ENCODE assay signal across 15 cellular contexts in the genomic region with DNA sequence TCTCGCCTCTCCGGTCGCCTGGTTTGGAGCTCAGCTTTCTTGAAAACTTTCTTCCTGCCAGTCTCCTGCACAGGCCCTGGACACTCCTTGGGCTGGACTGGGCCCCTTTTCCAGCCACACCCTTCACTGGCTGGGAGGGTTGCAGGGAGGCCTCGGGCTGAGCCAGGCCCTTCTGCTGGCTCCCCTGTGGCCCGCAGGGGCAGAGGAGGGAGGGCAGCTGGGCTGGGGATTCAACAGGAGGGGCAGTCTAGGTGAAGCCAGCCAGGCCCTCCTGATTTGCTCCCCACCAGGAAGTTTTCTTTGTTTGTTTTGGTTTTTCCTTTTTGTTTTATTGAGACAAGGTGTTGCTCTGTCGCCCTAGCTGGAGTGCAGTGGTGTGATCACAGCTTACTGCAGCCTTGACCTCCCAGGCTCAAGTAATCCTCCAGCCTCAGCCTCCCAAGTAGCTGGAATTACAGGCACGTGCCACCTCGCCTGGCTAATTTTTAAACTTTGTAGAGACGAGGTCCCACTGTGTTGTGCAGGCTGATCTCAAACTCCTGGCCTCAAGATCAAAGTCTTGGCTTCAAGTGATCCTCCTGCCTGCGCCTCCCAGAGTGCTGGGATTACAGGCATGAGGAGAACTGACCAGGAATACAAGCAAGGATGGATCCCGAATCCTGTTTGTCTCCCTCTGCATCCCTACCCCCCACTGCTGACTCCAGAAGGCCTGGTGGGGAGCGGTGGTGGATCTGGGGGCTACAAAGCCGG. TPM values are rescaled to one million over a fixed set of nuclear protein-coding genes. Genes with fewer than 3 reads are reported as not detected.
"Had no signal": no experiment of that assay in that cellular context is flagged by ENCODE, and none has a peak within 500 bp of the region (broad histone marks: within the 10 kb centered on the region; RNA-seq: fewer than 3 reads in every experiment).

No MANE protein-coding gene starts in this region.

- ATAC-seq: body of pancreas; effector memory CD8-positive, alpha-beta T cell; gastroesophageal sphincter; right cardiac atrium; stimulated activated effector memory CD8-positive, alpha-beta T cell treated with anti-CD3 and anti-CD28 coated beads, Interleukin-12 subunit alpha, Interleukin-12 subunit beta, amount 100 ng/mL, for 72 hours had no signal

- H3K4me3 ChIP-seq: adrenal gland, body of pancreas, gastroesophageal sphincter had no signal

- H3K27ac ChIP-seq: body of pancreas, epithelial cell of prostate, gastroesophageal sphincter, neutrophil had no signal

- H3K4me1 ChIP-seq: adrenal gland, gastroesophageal sphincter had no signal

- FAIRE-seq: kidney had no signal

- DNase-seq: activated naive CD4-positive, alpha-beta T cell treated with anti-CD3 and anti-CD28 coated beads, Interleukin-2, amount 50 U/mL, for 16 hours; adrenal gland; body of pancreas; effector memory CD8-positive, alpha-beta T cell; kidney; naive B cell; right cardiac atrium; T-helper 2 cell; trophoblast cell had no signal

- H3K9me3 ChIP-seq: adrenal gland, body of pancreas, gastroesophageal sphincter, neutrophil had no signal

- H3K36me3 ChIP-seq: adrenal gland, gastroesophageal sphincter, neutrophil had no signal

- H3K27me3 ChIP-seq: body of pancreas had no signal

RNA-seq across cellular contexts. Expression of a gene that starts 23.5 kb away (rescaled TPM):
- total RNA-seq: activated T-helper 2 cell treated with anti-CD3 and anti-CD28 coated beads, Interferon-gamma antibody, Interleukin-2, Interleukin-4, amounts not matched to agents 10 μg/mL and 5 μg/mL and 100 μg/mL, durations not matched to agents 14 hours and 24 hours and 36 hours; liver had no signal
